Comparison of ENCODE assay signal across 35 cellular contexts in the genomic region with DNA sequence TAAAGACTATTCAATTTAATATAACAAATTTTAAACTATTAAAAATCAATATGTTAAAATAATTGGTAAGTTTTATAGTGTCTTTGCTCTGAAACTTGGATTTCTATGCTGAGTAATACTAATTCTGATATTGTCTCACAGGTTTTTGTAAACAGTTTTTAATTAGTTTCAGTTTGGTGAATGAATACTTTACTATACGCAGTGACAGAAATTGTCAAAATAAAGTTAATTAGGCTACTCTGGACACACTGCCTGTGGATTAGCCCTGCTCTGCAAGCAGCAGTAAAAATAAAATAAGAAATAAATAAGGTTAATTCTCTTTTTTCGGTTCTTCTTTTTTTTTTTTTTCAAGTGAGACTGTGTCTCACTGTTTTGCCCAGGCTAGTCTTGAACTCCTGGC. TPM values are rescaled to one million over a fixed set of nuclear protein-coding genes. Genes with fewer than 3 reads are reported as not detected.
A peak's percentile ranks its signal among the peaks of the same experiment; 100 is the strongest.
DNase-seq lines count a peak whose midpoint lies in the region; ATAC-seq, FAIRE-seq and TF ChIP-seq lines count a peak whose summit lies in the region.
"Had no signal": no experiment of that assay in that cellular context is flagged by ENCODE, and none has a peak within 500 bp of the region (broad histone marks: within the 10 kb centered on the region; RNA-seq: fewer than 3 reads in every experiment).

No MANE protein-coding gene starts in this region.

- peaks cover 29% of the 10 kb centered on the region for H3K36me3 Mint-ChIP-seq in activated naive CD4-positive, alpha-beta T cell treated with anti-CD3 and anti-CD28 coated beads, Interleukin-2, amount 10 ng/mL, durations not matched to agents 7 days and 5 days

- H3K4me2 ChIP-seq in GM12878 (ENCODE audit: control insufficient read depth, insufficient read depth), result no peak overlapping the region
- H3K4me2 ChIP-seq: A549; BLaER1; BLaER1 treated with 17β-estradiol and CSF1 and Interleukin-3, amounts not matched to agents 10 nM and 100 nM had no signal

- H3K27ac Mint-ChIP-seq in activated naive CD4-positive, alpha-beta T cell treated with anti-CD3 and anti-CD28 coated beads, Interleukin-2, amount 10 ng/mL, durations not matched to agents 7 days and 5 days, result no peak overlapping the region
- H3K27ac Mint-ChIP-seq: B cell; CD14-positive monocyte; CD4-positive, alpha-beta memory T cell; CD4-positive, alpha-beta T cell; CD4-positive, CD25-positive, alpha-beta regulatory T cell; CD8-positive, alpha-beta memory T cell; CD8-positive, alpha-beta T cell had no signal

- H3K27me3 ChIP-seq in GM12878 (replicated peaks in 1 of 2; ENCODE audit: control insufficient read depth in 2 of 2, insufficient read depth in 2 of 2, low read length in 1 of 2), result no peaks in the 10 kb centered on the region
- H3K27me3 ChIP-seq: BE2C; BLaER1; BLaER1 treated with 17β-estradiol and CSF1 and Interleukin-3, amounts not matched to agents 10 nM and 100 nM had no signal

- no peak for TF ChIP-seq CTCF in GM12878 (IDR thresholded peaks at IDR 0.05 in 2 of 3, conservative IDR thresholded peaks at IDR 0.05 in 1 of 3; ENCODE audit: control insufficient read depth in 2 of 3, extremely low read depth in 1 of 3, insufficient read depth in 1 of 3, low read depth in 3 of 3, low read length in 3 of 3)

- no peaks in the 10 kb centered on the region for H3K79me2 ChIP-seq in GM12878 (ENCODE audit: control insufficient read depth, insufficient read depth, low read length)

- no peaks in the 10 kb centered on the region for H3K4me1 ChIP-seq in GM12878 (ENCODE audit: control insufficient read depth, insufficient read depth, low read length)
- H3K4me1 ChIP-seq: A549, BE2C, BLaER1, Caco-2 had no signal

- H3K9ac ChIP-seq in GM12878 (ENCODE audit: control insufficient read depth, insufficient read depth, low read length), result no peak overlapping the region
- H3K9ac ChIP-seq: BLaER1; BLaER1 treated with 17β-estradiol and CSF1 and Interleukin-3, amounts not matched to agents 10 nM and 100 nM had no signal

- DNase-seq in MV-4-11 (lab: John Stamatoyannopoulos, UW) (peak; percentile 17), RCC 7860 (ENCODE audit: low spot score) (no peak), GM12878 (ENCODE audit: low read depth, low spot score) (no peak), NCI-H1092 treated with DMSO at 0.1 percent for 48 hours (lab: John Stamatoyannopoulos, UW) (no peak)
- DNase-seq in activated naive CD4-positive, alpha-beta T cell treated with anti-CD3 and anti-CD28 coated beads, Interleukin-2, amount 10 ng/mL, durations not matched to agents 7 days and 5 days, result no peak
- DNase-seq: 8988T; ACHN; AML-193; BE2C; C1 segment of cervical spinal cord; Caco-2; Calu3; CD4-positive, alpha-beta memory T cell; CD4-positive, alpha-beta T cell; CD4-positive, CD25-positive, alpha-beta regulatory T cell; CD8-positive, alpha-beta memory T cell; CD8-positive, alpha-beta T cell; COR-L47; DMS 273 treated with DMSO at 0.1 percent for 48 hours; DMS153; DMS53; DND-41; EL had no signal

- H3K4me3 Mint-ChIP-seq in activated naive CD4-positive, alpha-beta T cell treated with anti-CD3 and anti-CD28 coated beads, Interleukin-2, amount 10 ng/mL, durations not matched to agents 7 days and 5 days, result no peak overlapping the region
- H3K4me3 Mint-ChIP-seq: B cell; CD14-positive monocyte; CD4-positive, alpha-beta T cell; CD4-positive, CD25-positive, alpha-beta regulatory T cell; CD8-positive, alpha-beta memory T cell; CD8-positive, alpha-beta T cell had no signal

- CTCF ChIA-PET in GM12878 (lab: Yijun Ruan, JAX), result no interaction called here
- CTCF ChIA-PET in activated naive CD4-positive, alpha-beta T cell treated with anti-CD3 and anti-CD28 coated beads, Interleukin-2, amount 10 ng/mL, durations not matched to agents 7 days and 5 days (lab: Charles Lee), result interaction anchor here (1.1 kb wide), 1 partner anchor 215 kb away, joined by 3 read pairs; no protein-coding TSS in a partner anchor

- ATAC-seq in GM12878, result peak; percentile 47
- no peak for ATAC-seq in HG03342 (IDR thresholded peaks at IDR 0.05; ENCODE audit: unreplicated experiment)
- ATAC-seq in GM21367 (IDR thresholded peaks at IDR 0.05; ENCODE audit: unreplicated experiment), result no peak
- ATAC-seq: A549; CD8-positive, alpha-beta T cell had no signal

- no peaks in the 10 kb centered on the region for H3K27me3 Mint-ChIP-seq in activated naive CD4-positive, alpha-beta T cell treated with anti-CD3 and anti-CD28 coated beads, Interleukin-2, amount 10 ng/mL, durations not matched to agents 7 days and 5 days
- H3K27me3 Mint-ChIP-seq: B cell; CD4-positive, alpha-beta memory T cell; CD4-positive, alpha-beta T cell; CD4-positive, CD25-positive, alpha-beta regulatory T cell; CD8-positive, alpha-beta memory T cell had no signal

- no peaks in the 10 kb centered on the region for H4K20me1 ChIP-seq in GM12878 (ENCODE audit: control insufficient read depth, insufficient read depth)

- no peaks in the 10 kb centered on the region; the same call in 1 of the 3 replicates for H3K9me3 ChIP-seq in GM12878 (replicated peaks; ENCODE audit: control insufficient read depth, insufficient read depth, low read length)
- H3K9me3 ChIP-seq: BE2C had no signal

- intact Hi-C loops in GM12878 (cut with micrococcal nuclease; ENCODE audit: unreplicated experiment), result no loop called here

- no peak overlapping the region for H2AFZ ChIP-seq in GM12878 (ENCODE audit: control insufficient read depth, low read depth, low read length)

- H3K4me1 Mint-ChIP-seq in activated naive CD4-positive, alpha-beta T cell treated with anti-CD3 and anti-CD28 coated beads, Interleukin-2, amount 10 ng/mL, durations not matched to agents 7 days and 5 days, result no peaks in the 10 kb centered on the region
- H3K4me1 Mint-ChIP-seq: B cell had no signal

- no TSS peak for BruUV-seq in GM12878 (replicated peaks; lab: Mats Ljungman, UMichigan)

- no peak for TF ChIP-seq EP300 in GM12878 (IDR thresholded peaks at IDR 0.05; ENCODE audit: borderline replicate concordance in 1 of 2, control insufficient read depth in 1 of 2, low read depth in 2 of 2, low read length in 2 of 2)

- in situ Hi-C loops in GM12878 (cut with MboI), result no loop called here

- no peaks in the 10 kb centered on the region for H3K9me3 Mint-ChIP-seq in activated naive CD4-positive, alpha-beta T cell treated with anti-CD3 and anti-CD28 coated beads, Interleukin-2, amount 10 ng/mL, durations not matched to agents 7 days and 5 days
- H3K9me3 Mint-ChIP-seq: CD4-positive, alpha-beta memory T cell; CD4-positive, alpha-beta T cell; CD8-positive, alpha-beta memory T cell; CD8-positive, alpha-beta T cell had no signal

- TF ChIP-seq POLR2A in GM12878 (IDR thresholded peaks at IDR 0.05; ENCODE audit: low read depth, low read length), result no peak

- FAIRE-seq in G401.6 (lab: Jason Lieb, UNC), result peak; percentile 86
- peak; percentile 30 for FAIRE-seq in RCC 7860 (lab: Jason Lieb, UNC)
- no peak for FAIRE-seq in GM12878 (lab: Jason Lieb, UNC)
- FAIRE-seq: A204.1, A549, D721Med had no signal

- TF ChIP-seq RAD21 in GM12878 (IDR thresholded peaks at IDR 0.05; ENCODE audit: insufficient read depth, low read depth, low read length), result no peak

- peaks cover 8 to 17% of the 10 kb centered on the region in 2 experiments for H3K36me3 ChIP-seq in GM12878 (ENCODE audit: control insufficient read depth in 2 of 2, insufficient read depth in 2 of 2, low read length in 1 of 2)

- H3K4me3 ChIP-seq in GM12878, result no peak overlapping the region
- H3K4me3 ChIP-seq: A549; BLaER1; BLaER1 treated with 17β-estradiol and CSF1 and Interleukin-3, amounts not matched to agents 10 nM and 100 nM had no signal

- RAD21 ChIA-PET in GM12878 (lab: Charles Lee; ENCODE audit: unreplicated experiment), result no interaction called here

- POLR2A ChIA-PET in GM12878 (lab: Charles Lee), result no interaction called here

- WGBS in GM12878 (ENCODE audit: insufficient coverage, insufficient replicate concordance, low lambda C conversion rate, missing lambda C conversion rate), result 92% methylated on average over 2 of the region's 2 CpGs

- SMC1A ChIA-PET in GM12878 (lab: Charles Lee; ENCODE audit: uncharacterized antibody, unreplicated experiment), result no interaction called here

- H3K27ac ChIP-seq in GM12878 (ENCODE audit: control insufficient read depth, insufficient read depth), result no peak overlapping the region
- H3K27ac ChIP-seq: 22Rv1; A549; BLaER1; BLaER1 treated with 17β-estradiol and CSF1 and Interleukin-3, amounts not matched to agents 10 nM and 100 nM; C4-2B had no signal

TF ChIP-seq in GM12878, 131 proteins besides CTCF, POLR2A, EP300 and RAD21:
- TF ChIP-seq ZNF384 (IDR thresholded peaks at IDR 0.05; ENCODE audit: borderline replicate concordance, low read depth, low read length), result peak; percentile 44; the same call in 1 of the 2 replicates
- no peak for TF ChIP-seq WRNIP1 (IDR thresholded peaks at IDR 0.05; ENCODE audit: borderline replicate concordance, low read depth, low read length)
- TF ChIP-seq MTA2 (IDR thresholded peaks at IDR 0.05; ENCODE audit: low read depth), result peak; percentile 93
TF ChIP-seq in GM12878: peak in this region for 2.

RNA-seq across cellular contexts. Expression of gene USP42, which starts 31.7 kb away (rescaled TPM):
- 15.1 and 16.4 TPM in 2 replicates for total RNA-seq in GM12878 (2013; cell fraction: nucleolus; rRNA removed)
- 4.0 and 4.1 TPM in 2 replicates for total RNA-seq in GM12878 (2014; rRNA removed)
- 4.2 and 4.3 TPM in 2 replicates for total RNA-seq in GM12878 (2014; rRNA removed; fragmentation: Illumina TruSeq; extraction: Trizol)
- total RNA-seq in GM12878 (2021), result 9.2 and 9.9 TPM in 2 replicates
- polyA plus RNA-seq in GM12878 (2011; ENCODE audit: low read depth), result 3.4 TPM
- 4.9 and 5.5 TPM in 2 replicates for polyA plus RNA-seq in GM12878 (2011; rRNA removed)
- 3.9 and 4.4 TPM in 2 replicates for polyA plus RNA-seq in GM12878 (2011; cell fraction: cytosol; rRNA removed)
- polyA plus RNA-seq in GM12878 (2011; cell fraction: nucleus; rRNA removed), result 8.2 and 10.9 TPM in 2 replicates
- 4.6 and 6.0 TPM in 2 replicates for polyA plus RNA-seq in GM12878 (2012)
- 7.9 TPM in 2 replicates for polyA plus RNA-seq in GM12878 (2014; fragmentation: Illumina TruSeq; extraction: Trizol)
- 1 to 10 TPM; 1.9 to 2.2 TPM for polyA plus RNA-seq in GM12878 (2014; fragmentation: Nextera tagmentation; extraction: Ambion mirVana)
- 5.3 and 5.8 TPM in 2 replicates for polyA plus RNA-seq in GM12878 (2014; rRNA removed)
- polyA plus RNA-seq in GM12878 (2016; fragmentation: Nextera tagmentation; extraction: Ambion mirVana), result 1 to 10 TPM; 5.9 to 6.2 TPM
- 4.3 and 5.2 TPM in 2 replicates for polyA minus RNA-seq in GM12878 (2011; rRNA and poly(A)+ RNA removed)
- 3.3 and 3.7 TPM in 2 replicates for polyA minus RNA-seq in GM12878 (2011; cell fraction: cytosol; rRNA and poly(A)+ RNA removed)
- 3.7 and 6.7 TPM in 2 replicates for polyA minus RNA-seq in GM12878 (2011; cell fraction: nucleus; rRNA and poly(A)+ RNA removed)
